8 cellular contexts compared by ENCODE assay signal in genomic region chr1:36321119-36321951, GRCh38. TPM values are rescaled to one million over a fixed set of nuclear protein-coding genes. Genes with fewer than 3 reads are reported as not detected.
A peak's percentile ranks its signal among the peaks of the same experiment; 100 is the strongest.
DNase-seq lines count a peak whose midpoint lies in the region; ATAC-seq and TF ChIP-seq lines count a peak whose summit lies in the region.

No MANE protein-coding gene starts in this region.

- intact Hi-C loops in activated CD4-positive, alpha-beta T cell treated with anti-CD3 and anti-CD28 coated beads, Interleukin-2, amount 10 ng/mL, durations not matched to agents 24 days and 14 days (cut with micrococcal nuclease), result loop anchor here (5.0 kb wide), 2 partner anchors 46 to 66 kb away; partner anchors contain the start of gene STK40
- intact Hi-C loops in heart right ventricle (cut with DNase I), result loop anchor here in 2 of 10 donors (5.0 kb wide), 2 partner anchors 46 to 66 kb away; partner anchors contain the start of gene STK40 (in 1 of the 2)

- 18 to 28% methylated on average over 59 of the region's 59 CpGs for WGBS in heart right ventricle, 2 donors

- peaks cover 2% of the 10 kb centered on the region for H3K27me3 Mint-ChIP-seq in activated CD4-positive, alpha-beta T cell treated with anti-CD3 and anti-CD28 coated beads, Interleukin-2, amount 10 ng/mL, durations not matched to agents 24 days and 14 days

- H3K36me3 ChIP-seq in heart right ventricle, result peaks cover 0 to 13% (median 0%) of the 10 kb centered on the region in 9 donors

- peaks cover 12 to 48% (median 33%) of the 10 kb centered on the region in 9 donors for H3K4me1 ChIP-seq in heart right ventricle

- peaks cover 17% of the 10 kb centered on the region for H3K4me1 Mint-ChIP-seq in activated CD4-positive, alpha-beta T cell treated with anti-CD3 and anti-CD28 coated beads, Interleukin-2, amount 10 ng/mL, durations not matched to agents 24 days and 14 days

- peak overlapping the region; percentile 67 for H3K4me3 Mint-ChIP-seq in activated CD4-positive, alpha-beta T cell treated with anti-CD3 and anti-CD28 coated beads, Interleukin-2, amount 10 ng/mL, durations not matched to agents 24 days and 14 days

- no peaks in the 10 kb centered on the region for H3K9me3 Mint-ChIP-seq in activated CD4-positive, alpha-beta T cell treated with anti-CD3 and anti-CD28 coated beads, Interleukin-2, amount 10 ng/mL, durations not matched to agents 24 days and 14 days

- H3K27me3 ChIP-seq in heart right ventricle, result no peaks in the 10 kb centered on the region

- peaks cover 9% of the 10 kb centered on the region for H3K36me3 Mint-ChIP-seq in activated CD4-positive, alpha-beta T cell treated with anti-CD3 and anti-CD28 coated beads, Interleukin-2, amount 10 ng/mL, durations not matched to agents 24 days and 14 days (ENCODE audit: low read depth)

- H3K4me3 ChIP-seq in heart right ventricle, result peak overlapping the region; percentile 1 to 98 (median 86)

- peak; percentile 78 for DNase-seq in activated CD4-positive, alpha-beta T cell treated with anti-CD3 and anti-CD28 coated beads, Interleukin-2, amount 10 ng/mL, durations not matched to agents 24 days and 14 days
- DNase-seq in activated CD4-positive, alpha-beta T cell treated with anti-CD3 and anti-CD28 coated beads for 1 hour, result no peak
- DNase-seq in activated naive CD4-positive, alpha-beta T cell treated with Interleukin-2 at 50 U/mL for 16 hours, result peak; percentile 42
- DNase-seq in heart right ventricle, result peak; percentile 84 to 90
- DNase-seq in retina, result peak; percentile 89
- DNase-seq in HT-29 (ENCODE audit: low spot score), result no peak
- DNase-seq in activated CD4-positive, CD25-positive, alpha-beta regulatory T cell treated with anti-CD3 and anti-CD28 coated beads, Interleukin-2, amount 50 U/mL, for 72 hours, result no peak

- H3K9me3 ChIP-seq in heart right ventricle, result no peaks in the 10 kb centered on the region

- no peak overlapping the region for H3K27ac Mint-ChIP-seq in activated CD4-positive, alpha-beta T cell treated with anti-CD3 and anti-CD28 coated beads, Interleukin-2, amount 10 ng/mL, durations not matched to agents 24 days and 14 days

- H3K27ac ChIP-seq in heart right ventricle, result peak overlapping the region in 9 of 10 donors; percentile 81 to 97 (median 95)

- TF ChIP-seq CTCF in heart right ventricle (IDR thresholded peaks at IDR 0.05), result no peak

- ATAC-seq in heart right ventricle (peak; percentile 71 to 82 (median 76)), HG03354 (IDR thresholded peaks at IDR 0.05; ENCODE audit: poor library complexity, severe bottlenecking, unreplicated experiment) (no peak)

RNA-seq across cellular contexts. Expression of gene EVA1B, which starts 2.1 kb away (rescaled TPM):
- total RNA-seq in activated CD4-positive, alpha-beta T cell treated with anti-CD3 and anti-CD28 coated beads, Interleukin-2, amount 10 ng/mL, durations not matched to agents 24 days and 14 days, result 7.5 and 9.0 TPM in 2 replicates
- total RNA-seq in heart right ventricle, result 10 to 100 TPM in 3 of 10 donors, 1 to 10 TPM in 7; 4.6 to 16.0 (median 6.8) TPM
- 10 to 100 TPM; 25.2 to 38.9 TPM for polyA plus RNA-seq in heart right ventricle
- total RNA-seq in HT-29 (2014; rRNA removed; shearing (Covaris generic)), result 25.0 and 32.9 TPM in 2 replicates

RNA-seq across cellular contexts. Expression of gene SH3D21, which starts 15.2 kb away (rescaled TPM):
- 17.0 and 19.4 TPM in 2 replicates for total RNA-seq in activated CD4-positive, alpha-beta T cell treated with anti-CD3 and anti-CD28 coated beads, Interleukin-2, amount 10 ng/mL, durations not matched to agents 24 days and 14 days
- total RNA-seq in heart right ventricle, result 1 to 10 TPM; 1.1 to 3.3 (median 1.7) TPM
- polyA plus RNA-seq in heart right ventricle, result 1 to 10 TPM in 1 of 2 donors, under 1 TPM in 1; 0.58 to 4.8 TPM
- 12.6 and 14.8 TPM in 2 replicates for total RNA-seq in HT-29 (2014; rRNA removed; shearing (Covaris generic))

Comparison
In these comparisons a context has a peak if more than half of its experiments do, and no peak if none do; other contexts are left out.
1. DNase-seq: peak in activated CD4-positive, alpha-beta T cell treated with anti-CD3 and anti-CD28 coated beads, Interleukin-2, amount 10 ng/mL, durations not matched to agents 24 days and 14 days (single experiment), activated naive CD4-positive, alpha-beta T cell treated with Interleukin-2 at 50 U/mL for 16 hours (single experiment), heart right ventricle (2 of 2) and retina (single experiment); none in activated CD4-positive, alpha-beta T cell treated with anti-CD3 and anti-CD28 coated beads for 1 hour (single experiment), HT-29 (single experiment) and activated CD4-positive, CD25-positive, alpha-beta regulatory T cell treated with anti-CD3 and anti-CD28 coated beads, Interleukin-2, amount 50 U/mL, for 72 hours (single experiment).